10 cellular contexts compared by ENCODE assay signal in genomic region chr19:40805258-40805868, GRCh38.
DNase-seq lines count a peak whose midpoint lies in the region; ATAC-seq lines count a peak whose summit lies in the region.
"Had no signal": no experiment of that assay in that cellular context is flagged by ENCODE, and none has a peak within 500 bp of the region (broad histone marks: within the 10 kb centered on the region; RNA-seq: fewer than 3 reads in every experiment).

No MANE protein-coding gene starts in this region.

- no peaks in the 10 kb centered on the region for H3K9me3 Mint-ChIP-seq in activated naive CD4-positive, alpha-beta T cell treated with anti-CD3 and anti-CD28 coated beads, Interleukin-2, amount 50 U/mL, for 24 hours
- H3K9me3 Mint-ChIP-seq in stimulated activated memory B cell treated with anti-CD40 and anti-IgM and Interleukin-4, amounts not matched to agents 10 μg/mL and 1 μg/mL and 100 μg/mL, for 72 hours = no peaks in the 10 kb centered on the region

- peaks cover 63% of the 10 kb centered on the region for H3K36me3 ChIP-seq in iPS-15b (ENCODE audit: control insufficient read depth, insufficient read depth, low read length)

- no peaks in the 10 kb centered on the region for H3K27me3 Mint-ChIP-seq in activated naive CD4-positive, alpha-beta T cell treated with anti-CD3 and anti-CD28 coated beads, Interleukin-2, amount 50 U/mL, for 24 hours
- H3K27me3 Mint-ChIP-seq in stimulated activated memory B cell treated with anti-CD40 and anti-IgM and Interleukin-4, amounts not matched to agents 10 μg/mL and 1 μg/mL and 100 μg/mL, for 72 hours = no peaks in the 10 kb centered on the region

- H3K27ac Mint-ChIP-seq in activated naive CD4-positive, alpha-beta T cell treated with anti-CD3 and anti-CD28 coated beads, Interleukin-2, amount 50 U/mL, for 24 hours = peak overlapping the region; percentile 86
- H3K27ac Mint-ChIP-seq in stimulated activated memory B cell treated with anti-CD40 and anti-IgM and Interleukin-4, amounts not matched to agents 10 μg/mL and 1 μg/mL and 100 μg/mL, for 72 hours = peak overlapping the region; percentile 90

- no peak overlapping the region for H3K4me3 ChIP-seq in iPS-15b (ENCODE audit: low read depth, low read length)
- H3K4me3 ChIP-seq: GM12878 had no signal

- no peaks in the 10 kb centered on the region for H3K27me3 ChIP-seq in iPS-15b (ENCODE audit: control insufficient read depth, insufficient read depth, low read length)

- H3K36me3 Mint-ChIP-seq in activated naive CD4-positive, alpha-beta T cell treated with anti-CD3 and anti-CD28 coated beads, Interleukin-2, amount 50 U/mL, for 24 hours = peaks cover 4% of the 10 kb centered on the region
- H3K36me3 Mint-ChIP-seq in stimulated activated memory B cell treated with anti-CD40 and anti-IgM and Interleukin-4, amounts not matched to agents 10 μg/mL and 1 μg/mL and 100 μg/mL, for 72 hours = peaks cover 52% of the 10 kb centered on the region

- peak overlapping the region; percentile 92 for H3K4me3 Mint-ChIP-seq in activated naive CD4-positive, alpha-beta T cell treated with anti-CD3 and anti-CD28 coated beads, Interleukin-2, amount 50 U/mL, for 24 hours
- no peak overlapping the region for H3K4me3 Mint-ChIP-seq in stimulated activated memory B cell treated with anti-CD40 and anti-IgM and Interleukin-4, amounts not matched to agents 10 μg/mL and 1 μg/mL and 100 μg/mL, for 72 hours

- H3K4me1 ChIP-seq in iPS-15b (ENCODE audit: control insufficient read depth, insufficient read depth, low read length) = peaks cover 38% of the 10 kb centered on the region

- peaks cover 83% of the 10 kb centered on the region for H3K4me1 Mint-ChIP-seq in activated naive CD4-positive, alpha-beta T cell treated with anti-CD3 and anti-CD28 coated beads, Interleukin-2, amount 50 U/mL, for 24 hours
- peaks cover 92% of the 10 kb centered on the region for H3K4me1 Mint-ChIP-seq in stimulated activated memory B cell treated with anti-CD40 and anti-IgM and Interleukin-4, amounts not matched to agents 10 μg/mL and 1 μg/mL and 100 μg/mL, for 72 hours

- H3K9ac ChIP-seq in iPS-15b (ENCODE audit: low read depth, low read length) = peak overlapping the region; percentile 29

- no peaks in the 10 kb centered on the region for H3K9me3 ChIP-seq in iPS-15b (ENCODE audit: control insufficient read depth, insufficient read depth, low read length)

- peak; percentile 58 for DNase-seq in NCI-H2029 treated with DMSO at 0.1 percent for 48 hours (lab: John Stamatoyannopoulos, UW)
- DNase-seq in stimulated activated CD4-positive, alpha-beta T cell treated with anti-CD3 and anti-CD28 coated beads, Interleukin-12 subunit alpha, Interleukin-12 subunit beta, amount 100 ng/mL, for 4 hours = no peak
- DNase-seq: midbrain, NCI-H1105 had no signal

- no peak for ATAC-seq in stimulated activated memory B cell treated with anti-CD40 and anti-IgM and Interleukin-4, amounts not matched to agents 10 μg/mL and 1 μg/mL and 100 μg/mL, for 72 hours
- ATAC-seq in GM21360 (IDR thresholded peaks at IDR 0.05; ENCODE audit: unreplicated experiment) (no peak), GM19455 (IDR thresholded peaks at IDR 0.05; ENCODE audit: unreplicated experiment) (no peak)
- ATAC-seq: GM12878 had no signal
